Comparison of ENCODE assay signal across 14 cellular contexts in the genomic region with DNA sequence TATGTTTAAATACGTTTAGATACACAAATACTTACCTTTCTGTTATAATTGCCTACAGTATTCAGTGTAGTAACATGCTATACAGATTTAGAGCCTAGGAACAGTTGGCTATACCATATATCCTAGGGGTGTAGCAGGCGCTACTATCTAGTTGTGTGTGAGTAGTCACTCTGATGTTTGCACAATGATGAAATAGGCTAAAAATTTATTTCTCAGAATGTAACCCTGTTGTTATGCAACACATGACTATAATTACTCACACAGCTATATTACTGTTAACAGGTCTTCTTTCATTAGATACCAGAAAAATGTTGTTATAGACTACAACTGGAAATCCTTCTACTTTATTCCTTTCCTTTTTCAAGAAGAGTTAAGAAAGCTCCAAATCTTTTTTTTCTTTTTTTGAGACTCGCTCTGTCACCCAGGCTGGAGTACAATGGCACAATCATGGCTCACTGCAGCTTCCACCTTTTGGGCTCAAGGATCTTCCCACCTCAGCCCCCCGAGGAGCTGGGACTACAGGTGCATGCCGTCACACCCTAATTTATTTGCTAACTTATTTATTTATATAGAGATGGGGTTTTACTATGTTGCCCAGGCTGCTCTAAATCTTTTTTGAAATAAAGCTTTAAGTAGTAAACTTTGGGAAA. TPM values are rescaled to one million over a fixed set of nuclear protein-coding genes. Genes with fewer than 3 reads are reported as not detected.
A peak's percentile ranks its signal among the peaks of the same experiment; 100 is the strongest.
DNase-seq lines count a peak whose midpoint lies in the region; ATAC-seq and TF ChIP-seq lines count a peak whose summit lies in the region.
"Had no signal": no experiment of that assay in that cellular context is flagged by ENCODE, and none has a peak within 500 bp of the region (broad histone marks: within the 10 kb centered on the region; RNA-seq: fewer than 3 reads in every experiment).

No MANE protein-coding gene starts in this region.

- intact Hi-C loops in activated naive CD4-positive, alpha-beta T cell treated with anti-CD3 and anti-CD28 coated beads for 36 hours (cut with micrococcal nuclease) = no loop called here
- intact Hi-C loops in colonic mucosa (cut with DNase I) = no loop called here

- peaks cover 7% of the 10 kb centered on the region for H3K36me3 Mint-ChIP-seq in activated naive CD4-positive, alpha-beta T cell treated with anti-CD3 and anti-CD28 coated beads for 36 hours (ENCODE audit: low read depth)

- H3K27ac ChIP-seq in RWPE2 (ENCODE audit: poor library complexity, severe bottlenecking) (no peak overlapping the region), skeletal muscle tissue (ENCODE audit: low read depth, low read length) (peak overlapping the region; percentile 0), colonic mucosa (no peak overlapping the region)
- H3K27ac ChIP-seq: cardiac muscle cell, thoracic aorta had no signal

- no peaks in the 10 kb centered on the region for H3K27me3 ChIP-seq in RWPE2 (ENCODE audit: insufficient read depth, poor library complexity, severe bottlenecking)
- H3K27me3 ChIP-seq in skeletal muscle tissue (ENCODE audit: control insufficient read depth in 3 of 3, insufficient read depth in 3 of 3, low read length in 3 of 3) = no peaks in the 10 kb centered on the region
- no peaks in the 10 kb centered on the region for H3K27me3 ChIP-seq in colonic mucosa
- H3K27me3 ChIP-seq: cardiac muscle cell had no signal

- no peaks in the 10 kb centered on the region for H3K27me3 Mint-ChIP-seq in activated naive CD4-positive, alpha-beta T cell treated with anti-CD3 and anti-CD28 coated beads for 36 hours (ENCODE audit: low read depth)
- H3K27me3 Mint-ChIP-seq: T-cell had no signal

- H3K9me3 Mint-ChIP-seq in activated naive CD4-positive, alpha-beta T cell treated with anti-CD3 and anti-CD28 coated beads for 36 hours = no peaks in the 10 kb centered on the region
- H3K9me3 Mint-ChIP-seq: nephron progenitor cell, T-cell had no signal

- DNase-seq in activated naive CD4-positive, alpha-beta T cell treated with anti-CD3 and anti-CD28 coated beads for 36 hours = no peak
- no peak for DNase-seq in activated naive CD4-positive, alpha-beta T cell treated with Interleukin-2 at 50 U/mL for 16 hours
- DNase-seq in RWPE2 (ENCODE audit: low spot score) (no peak), foreskin melanocyte (peak; percentile 31), colonic mucosa (no peak), anterior cingulate cortex (lab: John Stamatoyannopoulos, UW) (no peak)
- DNase-seq: ACHN, NCI-H510A, nephron progenitor cell, T-cell had no signal

- H3K36me3 ChIP-seq in RWPE2 (ENCODE audit: low read depth) (peaks cover 85% of the 10 kb centered on the region), skeletal muscle tissue (ENCODE audit: control insufficient read depth in 3 of 3, insufficient read depth in 3 of 3, low read length in 3 of 3) (peaks cover 17 to 42% (median 37%) of the 10 kb centered on the region in 3 donors), colonic mucosa (peaks cover 3% of the 10 kb centered on the region)

- ATAC-seq in RWPE2 (ENCODE audit: low read depth) (peak; percentile 97), HG03457 (IDR thresholded peaks at IDR 0.05; ENCODE audit: unreplicated experiment) (no peak)
- ATAC-seq: T-cell had no signal

- H3K9ac ChIP-seq in skeletal muscle tissue (ENCODE audit: low read depth in 1 of 3, low read length in 3 of 3) = no peak overlapping the region
- no peak overlapping the region for H3K9ac ChIP-seq in colonic mucosa (ENCODE audit: low read depth in 2 of 2, low read length in 2 of 2)

- H3K4me3 ChIP-seq in RWPE2 (ENCODE audit: severe bottlenecking) (no peak overlapping the region), skeletal muscle tissue (ENCODE audit: low read length in 3 of 3) (no peak overlapping the region), colonic mucosa (no peak overlapping the region)
- H3K4me3 ChIP-seq: cardiac muscle cell, thoracic aorta had no signal

- peaks cover 2% of the 10 kb centered on the region for H3K4me1 Mint-ChIP-seq in activated naive CD4-positive, alpha-beta T cell treated with anti-CD3 and anti-CD28 coated beads for 36 hours (ENCODE audit: low read depth)
- H3K4me1 Mint-ChIP-seq: nephron progenitor cell, T-cell had no signal

- no peak overlapping the region for H3K4me3 Mint-ChIP-seq in activated naive CD4-positive, alpha-beta T cell treated with anti-CD3 and anti-CD28 coated beads for 36 hours
- H3K4me3 Mint-ChIP-seq: nephron progenitor cell, T-cell had no signal

- H3K4me1 ChIP-seq in RWPE2 (ENCODE audit: insufficient read depth, poor library complexity, severe bottlenecking) (peaks cover 12% of the 10 kb centered on the region), skeletal muscle tissue (ENCODE audit: control insufficient read depth in 3 of 3, insufficient read depth in 3 of 3, low read length in 3 of 3) (peaks cover 0 to 3% (median 0%) of the 10 kb centered on the region in 3 donors), colonic mucosa (no peaks in the 10 kb centered on the region)

- CTCF ChIA-PET in activated naive CD4-positive, alpha-beta T cell treated with anti-CD3 and anti-CD28 coated beads for 36 hours (lab: Charles Lee) = interaction anchor here (1.0 kb wide), 1 partner anchor 8 kb away, joined by 3 read pairs; no protein-coding TSS in a partner anchor

- TF ChIP-seq CTCF in RWPE2 (IDR thresholded peaks at IDR 0.05; ENCODE audit: poor library complexity, severe bottlenecking) (no peak), colonic mucosa (IDR thresholded peaks at IDR 0.05) (no peak)

- H3K9me3 ChIP-seq in RWPE2 (ENCODE audit: severe bottlenecking) (no peaks in the 10 kb centered on the region), skeletal muscle tissue (ENCODE audit: control insufficient read depth in 3 of 3, low read length in 3 of 3) (no peaks in the 10 kb centered on the region), colonic mucosa (no peaks in the 10 kb centered on the region)
- H3K9me3 ChIP-seq: thoracic aorta had no signal

- H3K27ac Mint-ChIP-seq in activated naive CD4-positive, alpha-beta T cell treated with anti-CD3 and anti-CD28 coated beads for 36 hours = peak overlapping the region; percentile 53
- H3K27ac Mint-ChIP-seq: nephron progenitor cell had no signal

RNA-seq across cellular contexts. Expression of a gene that starts 48.5 kb away (rescaled TPM):
- total RNA-seq in activated naive CD4-positive, alpha-beta T cell treated with anti-CD3 and anti-CD28 coated beads for 36 hours = 10 to 100 TPM; 12.6 to 12.7 TPM
- total RNA-seq in skeletal muscle tissue (2.6 TPM), colonic mucosa (1 to 10 TPM in 1 of 2 donors, under 1 TPM in 1; 0.72 to 2.9 TPM)
